8 cellular contexts compared by ENCODE assay signal in genomic region chr2:174682578-174683391, GRCh38.
A peak's percentile ranks its signal among the peaks of the same experiment; 100 is the strongest.
DNase-seq lines count a peak whose midpoint lies in the region; ATAC-seq, FAIRE-seq and TF ChIP-seq lines count a peak whose summit lies in the region.

No MANE protein-coding gene starts in this region.

- BruUV-seq in MCF 10A (replicated peaks; lab: Mats Ljungman, UMichigan): no TSS peak

- POLR2A ChIA-PET in MCF 10A (lab: Yijun Ruan, JAX): interaction anchor here (0.6 kb wide), 1 partner anchor 720 kb away, joined by 3 read pairs; no protein-coding TSS in a partner anchor

- no peaks in the 10 kb centered on the region for H3K9me3 Mint-ChIP-seq in MCF 10A (ENCODE audit: unreplicated experiment)

- no peak overlapping the region for H3K27ac Mint-ChIP-seq in MCF 10A (ENCODE audit: low read depth, unreplicated experiment)

- H3K27ac ChIP-seq in skin epidermis: peak overlapping the region; percentile 71 to 99 (median 90)

- H3K4me3 ChIP-seq in skin epidermis: peak overlapping the region; percentile 59 to 92 (median 79)

- peak; percentile 35 for DNase-seq in COLO668 (lab: John Stamatoyannopoulos, UW; ENCODE audit: unreplicated experiment)
- peak; percentile 63 for DNase-seq in HTR-8/SVneo (ENCODE audit: insufficient read length, low spot score)
- DNase-seq in UCSD-AML1 (lab: John Stamatoyannopoulos, UW; ENCODE audit: unreplicated experiment): peak; percentile 52
- DNase-seq in MCF 10A (ENCODE audit: unreplicated experiment): peak; percentile 17
- DNase-seq in iPS-NIHi11 (ENCODE audit: low spot score): peak; percentile 89
- DNase-seq in MV-4-11 (lab: John Stamatoyannopoulos, UW): no peak

- peaks cover 4% of the 10 kb centered on the region for H3K4me1 Mint-ChIP-seq in MCF 10A (ENCODE audit: insufficient read depth, unreplicated experiment)

- CTCF ChIA-PET in MCF 10A (lab: Yijun Ruan, JAX): interaction anchor here (0.6 to 1.3 kb wide), 4 partner anchors 13 to 105 kb away, joined by 3 to 9 read pairs (median 3); no protein-coding TSS in a partner anchor

- intact Hi-C loops in MCF 10A (cut with micrococcal nuclease): no loop called here

- H3K27me3 Mint-ChIP-seq in MCF 10A (ENCODE audit: insufficient read depth, unreplicated experiment): peaks cover 17% of the 10 kb centered on the region

- TF ChIP-seq CTCF in MCF 10A (IDR thresholded peaks at IDR 0.05; ENCODE audit: unreplicated experiment): no peak

- H3K36me3 Mint-ChIP-seq in MCF 10A (ENCODE audit: insufficient read depth, unreplicated experiment): no peaks in the 10 kb centered on the region

- FAIRE-seq in HTR-8/SVneo (lab: Jason Lieb, UNC): no peak

- peak overlapping the region; percentile 62 for H3K4me3 Mint-ChIP-seq in MCF 10A (ENCODE audit: unreplicated experiment)

- ATAC-seq in GM19438 (IDR thresholded peaks at IDR 0.05; ENCODE audit: low read depth, unreplicated experiment): peak; percentile 56
